1 cellular context compared by ENCODE assay signal in genomic region chr14:62079035-62079434, GRCh38.
TF ChIP-seq lines count a peak whose summit lies in the region.

No MANE protein-coding gene starts in this region.

TF ChIP-seq in GM23338, 12 proteins besides CTCF, POLR2A, EP300 and RAD21 (continued from another document):
- TF ChIP-seq ZNF462 (CRISPR knock-in tag; IDR thresholded peaks at IDR 0.05) (no peak), EZH2phosphoT487 (IDR thresholded peaks at IDR 0.05; ENCODE audit: unreplicated experiment) (no peak), POLR2AphosphoS5 (IDR thresholded peaks at IDR 0.05; ENCODE audit: low read depth) (no peak), ZNF114 (CRISPR knock-in tag; IDR thresholded peaks at IDR 0.05) (no peak), EZH2 (IDR thresholded peaks at IDR 0.05; ENCODE audit: low read depth, unreplicated experiment) (no peak), ETS1 (IDR thresholded peaks at IDR 0.05) (no peak)
